1 cellular context compared by ENCODE assay signal in genomic region chr17:13562271-13562800, GRCh38.
A peak's percentile ranks its signal among the peaks of the same experiment; 100 is the strongest.
TF ChIP-seq lines count a peak whose summit lies in the region.

No MANE protein-coding gene starts in this region.

TF ChIP-seq in HEK293, 187 proteins besides CTCF, POLR2A, EP300 and RAD21 (continued from another document):
- TF ChIP-seq ZNF518A (tag by site-specific recombination; conservative IDR thresholded peaks at IDR 0.05; ENCODE audit: low read depth) (no peak), ZNF184 (tag by site-specific recombination; IDR thresholded peaks at IDR 0.05) (no peak), ZNF221 (tag by site-specific recombination; IDR thresholded peaks at IDR 0.05; ENCODE audit: borderline replicate concordance) (no peak), HOXD13 (CRISPR knock-in tag; IDR thresholded peaks at IDR 0.05; ENCODE audit: borderline replicate concordance) (no peak), ZNF155 (tag by site-specific recombination; IDR thresholded peaks at IDR 0.05) (no peak), ZBTB20 (tag by site-specific recombination; IDR thresholded peaks at IDR 0.05) (no peak), ZBTB7A (tag by site-specific recombination; IDR thresholded peaks at IDR 0.05; ENCODE audit: low read depth) (no peak), ZNF280C (tag by site-specific recombination; IDR thresholded peaks at IDR 0.05) (no peak), ZNF558 (tag by site-specific recombination; IDR thresholded peaks at IDR 0.05) (no peak), ZNF501 (tag by site-specific recombination; IDR thresholded peaks at IDR 0.05) (peak; percentile 69; the same call in 1 of the 2 replicates), ZNF76 (tag by site-specific recombination; IDR thresholded peaks at IDR 0.05; ENCODE audit: borderline replicate concordance, low read depth) (no peak), KLF1 (tag by site-specific recombination; IDR thresholded peaks at IDR 0.05) (no peak), PRDM10 (tag by site-specific recombination; IDR thresholded peaks at IDR 0.05) (peak; percentile 74), YY1 (tag by site-specific recombination; IDR thresholded peaks at IDR 0.05) (0 out of 2 replicates have a peak, but pooled peaks have one; percentile 17), GFI1B (tag by site-specific recombination; IDR thresholded peaks at IDR 0.05) (peak; percentile 62; the same call in 1 of the 2 replicates), PRDM6 (tag by site-specific recombination; IDR thresholded peaks at IDR 0.05) (peak; percentile 98), ZEB2 (tag by site-specific recombination; IDR thresholded peaks at IDR 0.05) (0 out of 2 replicates have a peak, but pooled peaks have one; percentile 31)
- TF ChIP-seq, protein P1, sequence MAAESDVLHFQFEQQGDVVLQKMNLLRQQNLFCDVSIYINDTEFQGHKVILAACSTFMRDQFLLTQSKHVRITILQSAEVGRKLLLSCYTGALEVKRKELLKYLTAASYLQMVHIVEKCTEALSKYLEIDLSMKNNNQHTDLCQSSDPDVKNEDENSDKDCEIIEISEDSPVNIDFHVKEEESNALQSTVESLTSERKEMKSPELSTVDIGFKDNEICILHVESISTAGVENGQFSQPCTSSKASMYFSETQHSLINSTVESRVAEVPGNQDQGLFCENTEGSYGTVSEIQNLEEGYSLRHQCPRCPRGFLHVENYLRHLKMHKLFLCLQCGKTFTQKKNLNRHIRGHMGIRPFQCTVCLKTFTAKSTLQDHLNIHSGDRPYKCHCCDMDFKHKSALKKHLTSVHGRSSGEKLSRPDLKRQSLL (tag by site-specific recombination; IDR thresholded peaks at IDR 0.05) = peak; percentile 55; the same call in 1 of the 2 replicates
- TF ChIP-seq, protein P2, sequence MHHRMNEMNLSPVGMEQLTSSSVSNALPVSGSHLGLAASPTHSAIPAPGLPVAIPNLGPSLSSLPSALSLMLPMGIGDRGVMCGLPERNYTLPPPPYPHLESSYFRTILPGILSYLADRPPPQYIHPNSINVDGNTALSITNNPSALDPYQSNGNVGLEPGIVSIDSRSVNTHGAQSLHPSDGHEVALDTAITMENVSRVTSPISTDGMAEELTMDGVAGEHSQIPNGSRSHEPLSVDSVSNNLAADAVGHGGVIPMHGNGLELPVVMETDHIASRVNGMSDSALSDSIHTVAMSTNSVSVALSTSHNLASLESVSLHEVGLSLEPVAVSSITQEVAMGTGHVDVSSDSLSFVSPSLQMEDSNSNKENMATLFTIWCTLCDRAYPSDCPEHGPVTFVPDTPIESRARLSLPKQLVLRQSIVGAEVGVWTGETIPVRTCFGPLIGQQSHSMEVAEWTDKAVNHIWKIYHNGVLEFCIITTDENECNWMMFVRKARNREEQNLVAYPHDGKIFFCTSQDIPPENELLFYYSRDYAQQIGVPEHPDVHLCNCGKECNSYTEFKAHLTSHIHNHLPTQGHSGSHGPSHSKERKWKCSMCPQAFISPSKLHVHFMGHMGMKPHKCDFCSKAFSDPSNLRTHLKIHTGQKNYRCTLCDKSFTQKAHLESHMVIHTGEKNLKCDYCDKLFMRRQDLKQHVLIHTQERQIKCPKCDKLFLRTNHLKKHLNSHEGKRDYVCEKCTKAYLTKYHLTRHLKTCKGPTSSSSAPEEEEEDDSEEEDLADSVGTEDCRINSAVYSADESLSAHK (tag by site-specific recombination; IDR thresholded peaks at IDR 0.05) = peak; percentile 48
